ENCODE assay signal across 8 cellular contexts in the genomic region with DNA sequence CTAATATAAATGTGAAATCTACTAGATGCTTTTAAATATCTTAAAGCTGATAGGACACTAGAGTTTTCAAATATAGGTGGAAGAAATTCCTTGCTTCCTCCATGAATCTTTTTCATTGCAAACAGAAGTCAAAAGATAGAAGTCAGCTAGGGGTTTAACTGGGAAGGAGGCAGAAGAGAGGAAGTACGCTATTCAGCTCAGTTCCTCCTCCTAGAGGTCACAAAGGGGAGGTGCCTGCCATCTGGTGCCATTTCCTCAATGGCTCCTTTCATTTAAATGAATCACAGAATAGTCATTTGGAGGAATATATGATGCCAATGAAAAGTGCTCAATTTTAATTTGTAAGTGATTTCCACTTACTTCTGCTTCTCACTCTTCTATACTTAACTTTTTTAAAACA. TPM values are rescaled to one million over a fixed set of nuclear protein-coding genes. Genes with fewer than 3 reads are reported as not detected.
DNase-seq lines count a peak whose midpoint lies in the region; ATAC-seq and TF ChIP-seq lines count a peak whose summit lies in the region.

No MANE protein-coding gene starts in this region.

- H3K4me3 ChIP-seq in IMR-90 (ENCODE audit: insufficient read depth, low read depth, low read length) (no peak overlapping the region), psoas muscle (no peak overlapping the region)

- peaks cover 4% of the 10 kb centered on the region; the same call in 1 of the 2 replicates for H3K27me3 ChIP-seq in IMR-90 (ENCODE audit: control insufficient read depth, insufficient read depth, low read length)
- H3K27me3 ChIP-seq in psoas muscle (ENCODE audit: insufficient read depth in 3 of 3, low read length in 2 of 3) = no peaks in the 10 kb centered on the region

- no peak overlapping the region for H4K8ac ChIP-seq in IMR-90 (ENCODE audit: low read depth in 2 of 2, low read length in 2 of 2)

- H3K9me3 ChIP-seq in IMR-90 (ENCODE audit: control insufficient read depth, insufficient read depth, low read length) = no peaks in the 10 kb centered on the region
- no peaks in the 10 kb centered on the region for H3K9me3 ChIP-seq in psoas muscle

- no peak overlapping the region for H2BK20ac ChIP-seq in IMR-90 (ENCODE audit: low read depth, low read length)

- peak; percentile 58 for DNase-seq in activated naive CD4-positive, alpha-beta T cell treated with anti-CD3 and anti-CD28 coated beads for 36 hours
- DNase-seq in activated naive CD4-positive, alpha-beta T cell treated with Interleukin-2 at 50 U/mL for 16 hours = no peak
- no peak for DNase-seq in IMR-90
- DNase-seq in activated naive CD8-positive, alpha-beta T cell treated with anti-CD3 and anti-CD28 coated beads for 36 hours = peak; percentile 9
- DNase-seq in psoas muscle = no peak
- DNase-seq in cortex of kidney (lab: John Stamatoyannopoulos, UW) = no peak
- no peak for DNase-seq in NCI-H1436 (lab: John Stamatoyannopoulos, UW)

- H3K4me1 ChIP-seq in IMR-90 (ENCODE audit: control insufficient read depth, insufficient read depth, low read length) (no peaks in the 10 kb centered on the region), psoas muscle (peaks cover 4% of the 10 kb centered on the region)

- CTCF ChIA-PET in activated naive CD4-positive, alpha-beta T cell treated with anti-CD3 and anti-CD28 coated beads for 36 hours (lab: Charles Lee) = interaction anchor here (0.6 to 1.4 kb wide), 5 partner anchors 12 to 245 kb away, joined by 3 to 4 read pairs (median 3); no protein-coding TSS in a partner anchor
- CTCF ChIA-PET in IMR-90 (lab: Yijun Ruan, JAX) = interaction anchor here (0.6 to 0.9 kb wide), 2 partner anchors 44 to 775 kb away, joined by 3 to 4 read pairs; no protein-coding TSS in a partner anchor

- H3K27ac Mint-ChIP-seq in activated naive CD4-positive, alpha-beta T cell treated with anti-CD3 and anti-CD28 coated beads for 36 hours = no peak overlapping the region
- H3K27ac Mint-ChIP-seq in activated naive CD8-positive, alpha-beta T cell treated with anti-CD3 and anti-CD28 coated beads for 36 hours = no peak overlapping the region

- H3K9me1 ChIP-seq in IMR-90 (ENCODE audit: insufficient read depth, low read length) = no peaks in the 10 kb centered on the region

- H3K18ac ChIP-seq in IMR-90 (ENCODE audit: low read depth, low read length) = no peak overlapping the region

- in situ Hi-C loops in IMR-90 (cut with MboI; ENCODE audit: low sequenced_read_pairs) = no loop called here

- H3K23ac ChIP-seq in IMR-90 (ENCODE audit: low read depth, low read length) = no peak overlapping the region

- no peaks in the 10 kb centered on the region for H4K20me1 ChIP-seq in IMR-90 (ENCODE audit: insufficient read depth, low read length)

- peak; percentile 91 for ATAC-seq in GM21825 (IDR thresholded peaks at IDR 0.05; ENCODE audit: unreplicated experiment)
- ATAC-seq in IMR-90 (ENCODE audit: low read depth) = no peak
- ATAC-seq in psoas muscle = peak in 1 of 4 donors; percentile 42

- no peak overlapping the region for H3K4ac ChIP-seq in IMR-90 (ENCODE audit: low read depth, low read length)

- H3K36me3 ChIP-seq in IMR-90 (ENCODE audit: control insufficient read depth, insufficient read depth, low read length) (no peaks in the 10 kb centered on the region), psoas muscle (ENCODE audit: insufficient read depth in 1 of 2, low read depth in 1 of 2) (no peaks in the 10 kb centered on the region)

- no peaks in the 10 kb centered on the region for H3K9me3 Mint-ChIP-seq in activated naive CD4-positive, alpha-beta T cell treated with anti-CD3 and anti-CD28 coated beads for 36 hours
- H3K9me3 Mint-ChIP-seq in activated naive CD8-positive, alpha-beta T cell treated with anti-CD3 and anti-CD28 coated beads for 36 hours = no peaks in the 10 kb centered on the region

- WGBS in IMR-90 (ENCODE audit: extremely low coverage in 2 of 2, insufficient read length in 1 of 2), 2 experiments = no CpG with 5 or more reads among the region's 1 CpG
- 65 to 83% (median 68%) methylated on average over 1 of the region's 1 CpG for WGBS in psoas muscle, 3 donors

- no peak overlapping the region for H3K14ac ChIP-seq in IMR-90 (replicated peaks; ENCODE audit: low read depth, low read length)

- POLR2A ChIA-PET in IMR-90 (lab: Charles Lee; ENCODE audit: unreplicated experiment) = no interaction called here

- H4K91ac ChIP-seq in IMR-90 (ENCODE audit: insufficient read depth, low read depth, low read length) = no peak overlapping the region

- H2BK5ac ChIP-seq in IMR-90 (ENCODE audit: low read depth, low read length, poor library complexity, severe bottlenecking) = no peak overlapping the region

- no peak overlapping the region for H3K4me2 ChIP-seq in IMR-90 (ENCODE audit: low read depth, low read length)

- no peak overlapping the region for H2AK9ac ChIP-seq in IMR-90 (replicated peaks; ENCODE audit: low read depth, low read length, poor library complexity)

- H3K56ac ChIP-seq in IMR-90 (ENCODE audit: extremely low read depth, insufficient read depth, low read length) = no peak overlapping the region

- H2AFZ ChIP-seq in IMR-90 (replicated peaks; ENCODE audit: low read length, poor library complexity) = no peak overlapping the region

- TF ChIP-seq RAD21 in IMR-90 (IDR thresholded peaks at IDR 0.05; ENCODE audit: low read length) = no peak

- dilution Hi-C loops in IMR-90 (cut with HindIII; ENCODE audit: low sequenced_read_pairs, unreplicated experiment) = no loop called here

- H2BK120ac ChIP-seq in IMR-90 (ENCODE audit: low read depth, low read length) = no peak overlapping the region

- TF ChIP-seq CTCF in IMR-90 (conservative IDR thresholded peaks at IDR 0.05; ENCODE audit: low read depth, low read length) (0 out of 2 replicates have a peak, but pooled peaks have one; percentile 11), psoas muscle (IDR thresholded peaks at IDR 0.05) (peak; percentile 19)

- intact Hi-C loops in activated naive CD4-positive, alpha-beta T cell treated with anti-CD3 and anti-CD28 coated beads for 36 hours (cut with micrococcal nuclease) = loop anchor here (2.0 to 10.0 kb wide), 2 partner anchors 217 to 1279 kb away; no protein-coding TSS in a partner anchor
- intact Hi-C loops in IMR-90 (cut with micrococcal nuclease) = no loop called here
- intact Hi-C loops in psoas muscle (cut with DNase I) = loop anchor here in 1 of 2 donors (10.0 kb wide), 1 partner anchor 89 kb away; no protein-coding TSS in a partner anchor

- TF ChIP-seq POLR2A in IMR-90 (IDR thresholded peaks at IDR 0.05; ENCODE audit: low read depth, low read length) = no peak

- no peak overlapping the region for H2AK5ac ChIP-seq in IMR-90 (ENCODE audit: low read depth, low read length)

- H3K79me1 ChIP-seq in IMR-90 (ENCODE audit: low read depth in 1 of 2, low read length in 2 of 2) = no peaks in the 10 kb centered on the region

- H3K9ac ChIP-seq in IMR-90 (ENCODE audit: low read depth, low read length) = no peak overlapping the region

- H3K27ac ChIP-seq in IMR-90 (ENCODE audit: insufficient read depth, low read length) = no peak overlapping the region
- H3K27ac ChIP-seq in psoas muscle = no peak overlapping the region

- H4K5ac ChIP-seq in IMR-90 (ENCODE audit: low read depth, low read length) = no peak overlapping the region

- H3K27me3 Mint-ChIP-seq in activated naive CD4-positive, alpha-beta T cell treated with anti-CD3 and anti-CD28 coated beads for 36 hours (ENCODE audit: low read depth) = peaks cover 12% of the 10 kb centered on the region
- H3K27me3 Mint-ChIP-seq in activated naive CD8-positive, alpha-beta T cell treated with anti-CD3 and anti-CD28 coated beads for 36 hours = peaks cover 40% of the 10 kb centered on the region

- no peaks in the 10 kb centered on the region for H3K4me1 Mint-ChIP-seq in activated naive CD4-positive, alpha-beta T cell treated with anti-CD3 and anti-CD28 coated beads for 36 hours (ENCODE audit: low read depth)
- no peaks in the 10 kb centered on the region for H3K4me1 Mint-ChIP-seq in activated naive CD8-positive, alpha-beta T cell treated with anti-CD3 and anti-CD28 coated beads for 36 hours

- no peaks in the 10 kb centered on the region for H3K36me3 Mint-ChIP-seq in activated naive CD4-positive, alpha-beta T cell treated with anti-CD3 and anti-CD28 coated beads for 36 hours (ENCODE audit: low read depth)
- H3K36me3 Mint-ChIP-seq in activated naive CD8-positive, alpha-beta T cell treated with anti-CD3 and anti-CD28 coated beads for 36 hours = no peaks in the 10 kb centered on the region

- H3K4me3 Mint-ChIP-seq in activated naive CD4-positive, alpha-beta T cell treated with anti-CD3 and anti-CD28 coated beads for 36 hours = no peak overlapping the region
- H3K4me3 Mint-ChIP-seq in activated naive CD8-positive, alpha-beta T cell treated with anti-CD3 and anti-CD28 coated beads for 36 hours = no peak overlapping the region

- no peak overlapping the region for H2BK15ac ChIP-seq in IMR-90 (ENCODE audit: low read depth, low read length)

- no TSS peak for BruUV-seq in IMR-90 (replicated peaks; lab: Mats Ljungman, UMichigan)

TF ChIP-seq in IMR-90, 13 proteins besides CTCF, POLR2A, EP300 and RAD21 (continues in another document):
- TF ChIP-seq CEBPB (IDR thresholded peaks at IDR 0.05; ENCODE audit: low read depth, low read length) (no peak), MAZ (IDR thresholded peaks at IDR 0.05; ENCODE audit: borderline replicate concordance, low read depth, low read length) (no peak), MXI1 (IDR thresholded peaks at IDR 0.05; ENCODE audit: borderline replicate concordance, low read depth, low read length) (no peak), SMC3 (IDR thresholded peaks at IDR 0.05; ENCODE audit: low read depth, low read length) (no peak), MAFK (IDR thresholded peaks at IDR 0.05; ENCODE audit: low read depth, low read length) (no peak)
- TF ChIP-seq, protein P1, sequence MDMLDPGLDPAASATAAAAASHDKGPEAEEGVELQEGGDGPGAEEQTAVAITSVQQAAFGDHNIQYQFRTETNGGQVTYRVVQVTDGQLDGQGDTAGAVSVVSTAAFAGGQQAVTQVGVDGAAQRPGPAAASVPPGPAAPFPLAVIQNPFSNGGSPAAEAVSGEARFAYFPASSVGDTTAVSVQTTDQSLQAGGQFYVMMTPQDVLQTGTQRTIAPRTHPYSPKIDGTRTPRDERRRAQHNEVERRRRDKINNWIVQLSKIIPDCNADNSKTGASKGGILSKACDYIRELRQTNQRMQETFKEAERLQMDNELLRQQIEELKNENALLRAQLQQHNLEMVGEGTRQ (IDR thresholded peaks at IDR 0.05; ENCODE audit: low read depth, low read length) = no peak

RNA-seq across cellular contexts. Expression of a gene that starts 8.5 kb away (rescaled TPM):
- not detected for total RNA-seq in activated naive CD4-positive, alpha-beta T cell treated with anti-CD3 and anti-CD28 coated beads for 36 hours
- total RNA-seq in IMR-90 (2012; rRNA removed) = under 0.01 TPM in 2 replicates
- 0.05 TPM in 1 of 2 replicates, not detected in the other for polyA plus RNA-seq in IMR-90 (2012; rRNA removed)
- polyA plus RNA-seq in IMR-90 (2012; cell fraction: cytosol; rRNA removed) = 0.01 TPM in 1 of 2 replicates, not detected in the other
- polyA plus RNA-seq in IMR-90 (2012; cell fraction: nucleus; rRNA removed; ENCODE audit: low replicate concordance) = 0.01 and 0.02 TPM in 2 replicates
- under 1 TPM in 1 of 2 experiments, not detected in 1; 0.36 TPM for total RNA-seq in activated naive CD8-positive, alpha-beta T cell treated with anti-CD3 and anti-CD28 coated beads for 36 hours
- total RNA-seq in psoas muscle = under 1 TPM; 0.14 to 0.52 (median 0.36) TPM
- 1 to 10 TPM in 1 of 3 donors, under 1 TPM in 2; 0.35 to 1.5 (median 0.36) TPM for polyA plus RNA-seq in psoas muscle

Comparison
In these comparisons a context has a peak if more than half of its experiments do, and no peak if none do; other contexts are left out.
1. DNase-seq: peak in activated naive CD4-positive, alpha-beta T cell treated with anti-CD3 and anti-CD28 coated beads for 36 hours (single experiment) and activated naive CD8-positive, alpha-beta T cell treated with anti-CD3 and anti-CD28 coated beads for 36 hours (single experiment); none in activated naive CD4-positive, alpha-beta T cell treated with Interleukin-2 at 50 U/mL for 16 hours (single experiment), IMR-90 (single experiment), psoas muscle (0 of 2), cortex of kidney (single experiment) and NCI-H1436 (single experiment).